Comparison of ENCODE assay signal across 10 cellular contexts in the genomic region with DNA sequence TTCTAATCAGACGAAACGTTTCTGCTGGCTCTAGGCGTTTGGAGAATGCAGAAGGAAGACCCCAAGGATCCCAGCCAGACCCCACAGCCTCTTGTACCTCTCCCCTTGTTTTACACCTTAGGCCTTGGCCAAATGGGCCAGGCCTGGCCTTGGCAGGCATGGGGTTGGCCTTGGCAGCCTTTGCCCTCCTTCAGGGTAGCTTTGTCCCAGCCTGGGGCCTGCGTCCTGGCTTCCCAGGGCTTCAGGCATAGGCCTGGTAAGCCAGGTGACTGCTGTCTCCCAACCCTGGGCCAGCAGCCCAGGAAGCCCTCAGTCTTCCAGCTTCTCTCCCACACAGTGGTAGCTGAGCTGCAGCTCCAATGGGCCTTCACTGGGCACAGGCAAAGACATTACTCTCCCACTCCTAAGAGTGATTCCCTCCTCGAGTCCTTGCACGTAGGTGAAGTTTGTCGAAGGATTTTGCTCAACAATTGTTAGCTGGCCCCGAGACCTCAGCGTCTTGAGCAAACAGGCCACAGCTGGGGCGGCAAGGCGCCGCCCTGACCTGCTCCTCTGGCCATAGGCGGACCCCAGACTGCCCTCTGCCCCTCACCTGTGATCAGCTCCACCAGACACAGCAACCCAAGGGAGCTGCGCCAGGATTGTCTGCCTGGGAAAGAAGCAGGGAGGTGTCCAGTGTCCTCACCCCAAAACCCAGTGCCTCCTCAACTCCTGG. TPM values are rescaled to one million over a fixed set of nuclear protein-coding genes. Genes with fewer than 3 reads are reported as not detected.
DNase-seq lines count a peak whose midpoint lies in the region; ATAC-seq, FAIRE-seq and TF ChIP-seq lines count a peak whose summit lies in the region.
"Had no signal": no experiment of that assay in that cellular context is flagged by ENCODE, and none has a peak within 500 bp of the region (broad histone marks: within the 10 kb centered on the region; RNA-seq: fewer than 3 reads in every experiment).

No MANE protein-coding gene starts in this region.

- H4K91ac ChIP-seq in IMR-90 (ENCODE audit: insufficient read depth, low read depth, low read length) = peak overlapping the region; percentile 66

- peak overlapping the region; percentile 81 for H2AK5ac ChIP-seq in IMR-90 (ENCODE audit: low read depth, low read length)

- no peaks in the 10 kb centered on the region for H3K9me3 Mint-ChIP-seq in CD8-positive, alpha-beta memory T cell
- no peaks in the 10 kb centered on the region for H3K9me3 Mint-ChIP-seq in activated naive CD8-positive, alpha-beta T cell treated with anti-CD3 and anti-CD28 coated beads, Interleukin-2, amount 10 ng/mL, durations not matched to agents 7 days and 5 days
- H3K9me3 Mint-ChIP-seq in natural killer cell = no peaks in the 10 kb centered on the region

- H3K27ac Mint-ChIP-seq in CD8-positive, alpha-beta memory T cell = peak overlapping the region in 1 of 8 donors; percentile 56
- peak overlapping the region; percentile 38 for H3K27ac Mint-ChIP-seq in activated naive CD8-positive, alpha-beta T cell treated with anti-CD3 and anti-CD28 coated beads, Interleukin-2, amount 10 ng/mL, durations not matched to agents 7 days and 5 days
- no peak overlapping the region for H3K27ac Mint-ChIP-seq in natural killer cell

- H4K20me1 ChIP-seq in IMR-90 (ENCODE audit: insufficient read depth, low read length) = peaks cover 21% of the 10 kb centered on the region

- H3K27me3 ChIP-seq in CD8-positive, alpha-beta memory T cell (ENCODE audit: insufficient read depth, low read length, poor library complexity, severe bottlenecking) = peaks cover 34% of the 10 kb centered on the region
- peaks cover 32% of the 10 kb centered on the region for H3K27me3 ChIP-seq in IMR-90 (ENCODE audit: control insufficient read depth, insufficient read depth, low read length)

- TF ChIP-seq CTCF in IMR-90 (conservative IDR thresholded peaks at IDR 0.05; ENCODE audit: low read depth, low read length) (no peak), natural killer cell (IDR thresholded peaks at IDR 0.05) (no peak), GM10266 (IDR thresholded peaks at IDR 0.05; ENCODE audit: control insufficient read depth, insufficient read depth, low read depth, missing control alignments) (no peak)

- no peak for TF ChIP-seq RAD21 in IMR-90 (IDR thresholded peaks at IDR 0.05; ENCODE audit: low read length)

- H4K5ac ChIP-seq in IMR-90 (ENCODE audit: low read depth, low read length) = peak overlapping the region; percentile 91; the same call in 1 of the 2 replicates

- DNase-seq in CD8-positive, alpha-beta memory T cell = no peak
- DNase-seq in IMR-90 (no peak), natural killer cell (no peak), GM12892 (ENCODE audit: insufficient read length) (no peak), HPDE6-E6E7 (ENCODE audit: extremely low spot score) (no peak), GM10266 (ENCODE audit: extremely low spot score) (no peak)
- no peak for DNase-seq in activated naive CD8-positive, alpha-beta T cell treated with anti-CD3 and anti-CD28 coated beads, Interleukin-2, amount 10 ng/mL, durations not matched to agents 7 days and 5 days

- peak overlapping the region; percentile 85 for H3K4ac ChIP-seq in IMR-90 (ENCODE audit: low read depth, low read length)

- H3K4me2 ChIP-seq in IMR-90 (ENCODE audit: low read depth, low read length) = peak overlapping the region; percentile 20; the same call in 1 of the 2 replicates

- CTCF ChIA-PET in CD8-positive, alpha-beta memory T cell (lab: Charles Lee) = interaction anchor here (0.7 kb wide), 1 partner anchor 13 kb away, joined by 3 read pairs; no protein-coding TSS in a partner anchor
- CTCF ChIA-PET in IMR-90 (lab: Yijun Ruan, JAX) = interaction anchor here (0.6 kb wide), 1 partner anchor 186 kb away, joined by 3 read pairs; no protein-coding TSS in a partner anchor

- H2BK5ac ChIP-seq in IMR-90 (ENCODE audit: low read depth, low read length, poor library complexity, severe bottlenecking) = peak overlapping the region; percentile 65

- 0 out of 2 replicates have a peak, but pooled peaks cover 6% of the 10 kb centered on the region for H3K9me1 ChIP-seq in IMR-90 (ENCODE audit: insufficient read depth, low read length)

- H3K27me3 Mint-ChIP-seq in CD8-positive, alpha-beta memory T cell = peaks cover 52 to 70% of the 10 kb centered on the region in 2 donors
- peaks cover 77% of the 10 kb centered on the region for H3K27me3 Mint-ChIP-seq in activated naive CD8-positive, alpha-beta T cell treated with anti-CD3 and anti-CD28 coated beads, Interleukin-2, amount 10 ng/mL, durations not matched to agents 7 days and 5 days
- H3K27me3 Mint-ChIP-seq in natural killer cell (ENCODE audit: low read depth in 2 of 2) = peaks cover 37 to 40% of the 10 kb centered on the region in 2 donors

- no peaks in the 10 kb centered on the region for H3K9me3 ChIP-seq in CD8-positive, alpha-beta memory T cell (ENCODE audit: low read length)
- peaks cover 11% of the 10 kb centered on the region; the same call in 1 of the 2 replicates for H3K9me3 ChIP-seq in IMR-90 (ENCODE audit: control insufficient read depth, insufficient read depth, low read length)

- peak overlapping the region; percentile 73 for H3K27ac ChIP-seq in CD8-positive, alpha-beta memory T cell (ENCODE audit: low read depth, low read length)
- H3K27ac ChIP-seq in IMR-90 (ENCODE audit: insufficient read depth, low read length) = peak overlapping the region; percentile 92

- H3K23ac ChIP-seq in IMR-90 (ENCODE audit: low read depth, low read length) = peak overlapping the region; percentile 41

- H3K56ac ChIP-seq in IMR-90 (ENCODE audit: extremely low read depth, insufficient read depth, low read length) = 0 out of 2 replicates have a peak overlapping the region, but pooled peaks have one; percentile 24

- ATAC-seq in IMR-90 (ENCODE audit: low read depth) (no peak), natural killer cell (peak in 1 of 3 donors; percentile 8), HG03439 (IDR thresholded peaks at IDR 0.05; ENCODE audit: unreplicated experiment) (no peak)
- ATAC-seq in activated naive CD8-positive, alpha-beta T cell treated with anti-CD3 and anti-CD28 coated beads, Interleukin-2, amount 10 ng/mL, durations not matched to agents 7 days and 5 days (ENCODE audit: low read depth) = no peak

- H3K18ac ChIP-seq in IMR-90 (ENCODE audit: low read depth, low read length) = peak overlapping the region; percentile 51; the same call in 1 of the 2 replicates

- peak overlapping the region; percentile 64 for H3K9ac ChIP-seq in IMR-90 (ENCODE audit: low read depth, low read length)

- peak overlapping the region; percentile 59; the same call in 1 of the 2 replicates for H2BK20ac ChIP-seq in IMR-90 (ENCODE audit: low read depth, low read length)

- WGBS in IMR-90 (ENCODE audit: extremely low coverage in 2 of 2, insufficient read length in 1 of 2), 2 experiments = 100% methylated on average over 1 of the region's 14 CpGs; no CpG with 5 or more reads in 1 of the 2 experiments

- BruUV-seq in IMR-90 (replicated peaks; lab: Mats Ljungman, UMichigan) = no TSS peak

- H3K79me1 ChIP-seq in IMR-90 (ENCODE audit: low read depth in 1 of 2, low read length in 2 of 2) = peaks cover 3 to 21% of the 10 kb centered on the region in 2 experiments; a peak in 2 of 4 replicates

- H2BK15ac ChIP-seq in IMR-90 (ENCODE audit: low read depth, low read length) = no peak overlapping the region; the same call in 2 of the 3 replicates

- H3K36me3 ChIP-seq in CD8-positive, alpha-beta memory T cell (ENCODE audit: insufficient read depth, low read length) = no peaks in the 10 kb centered on the region
- peaks cover 17% of the 10 kb centered on the region for H3K36me3 ChIP-seq in IMR-90 (ENCODE audit: control insufficient read depth, insufficient read depth, low read length)

- H3K14ac ChIP-seq in IMR-90 (replicated peaks; ENCODE audit: low read depth, low read length) = peak overlapping the region; percentile 69

- H3K4me1 ChIP-seq in CD8-positive, alpha-beta memory T cell (ENCODE audit: insufficient read depth, low read length) = peaks cover 6% of the 10 kb centered on the region
- peaks cover 19% of the 10 kb centered on the region; the same call in 1 of the 2 replicates for H3K4me1 ChIP-seq in IMR-90 (ENCODE audit: control insufficient read depth, insufficient read depth, low read length)

- dilution Hi-C loops in IMR-90 (cut with HindIII; ENCODE audit: low sequenced_read_pairs, unreplicated experiment) = no loop called here

- no peaks in the 10 kb centered on the region for H3K36me3 Mint-ChIP-seq in CD8-positive, alpha-beta memory T cell
- peaks cover 2% of the 10 kb centered on the region for H3K36me3 Mint-ChIP-seq in activated naive CD8-positive, alpha-beta T cell treated with anti-CD3 and anti-CD28 coated beads, Interleukin-2, amount 10 ng/mL, durations not matched to agents 7 days and 5 days
- H3K36me3 Mint-ChIP-seq in natural killer cell = no peaks in the 10 kb centered on the region

- peak overlapping the region; percentile 55 to 87; a peak in 2 of 4 replicates for H4K8ac ChIP-seq in IMR-90 (ENCODE audit: low read depth in 2 of 2, low read length in 2 of 2)

- intact Hi-C loops in IMR-90 (cut with micrococcal nuclease) (loop anchor here (1.0 to 5.0 kb wide), 3 partner anchors 172 to 297 kb away; no protein-coding TSS in a partner anchor), natural killer cell (cut with micrococcal nuclease) (no loop called here)

- peak overlapping the region; percentile 91; the same call in 1 of the 2 replicates for H2BK120ac ChIP-seq in IMR-90 (ENCODE audit: low read depth, low read length)

- FAIRE-seq in GM12892 (lab: Jason Lieb, UNC) = no peak
- FAIRE-seq: endometrium had no signal

- in situ Hi-C loops in IMR-90 (cut with MboI; ENCODE audit: low sequenced_read_pairs) = no loop called here

- H2AFZ ChIP-seq in IMR-90 (replicated peaks; ENCODE audit: low read length, poor library complexity) = peak overlapping the region; percentile 93

- H3K4me3 Mint-ChIP-seq in CD8-positive, alpha-beta memory T cell = peak overlapping the region in 6 of 7 donors; percentile 53 to 74 (median 70)
- peak overlapping the region; percentile 88 for H3K4me3 Mint-ChIP-seq in activated naive CD8-positive, alpha-beta T cell treated with anti-CD3 and anti-CD28 coated beads, Interleukin-2, amount 10 ng/mL, durations not matched to agents 7 days and 5 days
- peak overlapping the region; percentile 81 for H3K4me3 Mint-ChIP-seq in natural killer cell

- no peak overlapping the region for H3K4me3 ChIP-seq in CD8-positive, alpha-beta memory T cell (ENCODE audit: low read length)
- peak overlapping the region; percentile 47; the same call in 1 of the 2 replicates for H3K4me3 ChIP-seq in IMR-90 (ENCODE audit: insufficient read depth, low read depth, low read length)

- H2AK9ac ChIP-seq in IMR-90 (replicated peaks; ENCODE audit: low read depth, low read length, poor library complexity) = peak overlapping the region; percentile 95

- TF ChIP-seq POLR2A in IMR-90 (IDR thresholded peaks at IDR 0.05; ENCODE audit: low read depth, low read length) = no peak
- no peak for TF ChIP-seq POLR2A in GM12892 (IDR thresholded peaks at IDR 0.05; ENCODE audit: low read depth, low read length)

- POLR2A ChIA-PET in CD8-positive, alpha-beta memory T cell (lab: Charles Lee) = no interaction called here
- POLR2A ChIA-PET in IMR-90 (lab: Charles Lee; ENCODE audit: unreplicated experiment) = interaction anchor here (0.7 kb wide), 1 partner anchor 402 kb away, joined by 4 read pairs; no protein-coding TSS in a partner anchor
- POLR2A ChIA-PET in activated naive CD8-positive, alpha-beta T cell treated with anti-CD3 and anti-CD28 coated beads, Interleukin-2, amount 10 ng/mL, durations not matched to agents 7 days and 5 days (lab: Charles Lee) = no interaction called here

- peaks cover 22 to 44% (median 24%) of the 10 kb centered on the region in 3 donors for H3K4me1 Mint-ChIP-seq in CD8-positive, alpha-beta memory T cell
- H3K4me1 Mint-ChIP-seq in activated naive CD8-positive, alpha-beta T cell treated with anti-CD3 and anti-CD28 coated beads, Interleukin-2, amount 10 ng/mL, durations not matched to agents 7 days and 5 days = peaks cover 19% of the 10 kb centered on the region
- H3K4me1 Mint-ChIP-seq in natural killer cell = peaks cover 11 to 29% of the 10 kb centered on the region in 2 donors

RNA-seq across cellular contexts. Expression of a gene that starts 1.1 kb away (rescaled TPM):
- total RNA-seq in CD8-positive, alpha-beta memory T cell = not detected
- not detected for polyA plus RNA-seq in CD8-positive, alpha-beta memory T cell
- 10.3 and 10.4 TPM in 2 replicates for total RNA-seq in IMR-90 (2012; rRNA removed)
- 29.8 and 41.9 TPM in 2 replicates for polyA plus RNA-seq in IMR-90 (2012; rRNA removed)
- polyA plus RNA-seq in IMR-90 (2012; cell fraction: cytosol; rRNA removed) = 29.9 and 83.6 TPM in 2 replicates
- polyA plus RNA-seq in IMR-90 (2012; cell fraction: nucleus; rRNA removed; ENCODE audit: low replicate concordance) = 40.5 and 74.0 TPM in 2 replicates
- not detected for total RNA-seq in activated naive CD8-positive, alpha-beta T cell treated with anti-CD3 and anti-CD28 coated beads, Interleukin-2, amount 10 ng/mL, durations not matched to agents 7 days and 5 days
- not detected for total RNA-seq in natural killer cell
- 0.34 TPM for polyA plus RNA-seq in GM12892 (2012; ENCODE audit: missing spikeins)
- total RNA-seq: lung microvascular endothelial cell had no signal

Comparison
In these comparisons a context has a peak if more than half of its experiments do, and no peak if none do; other contexts are left out.
1. RNA of a gene that starts 1.1 kb away (total RNA-seq): 10.3 to 10.4 TPM in IMR-90; not detected in activated naive CD8-positive, alpha-beta T cell treated with anti-CD3 and anti-CD28 coated beads, Interleukin-2, amount 10 ng/mL, durations not matched to agents 7 days and 5 days, not detected in CD8-positive, alpha-beta memory T cell and not detected in natural killer cell; every median in the first group is over 10 times any median in the second.
2. Peak in every context shown above with its lines, with median percentiles within 50 percentile points of each other: H3K4me3 Mint-ChIP-seq.